ENCODE assay signal across 1 cellular context in genomic region chr17:75516255-75516618, GRCh38.
TF ChIP-seq lines count a peak whose summit lies in the region.

Gene TSEN54 (plus strand): TSS chr17:75516528. CDS start chr17:75516561, 33 bp downstream.

TF ChIP-seq in GM12878, 131 proteins besides CTCF, POLR2A, EP300 and RAD21 (continued from another document):
- TF ChIP-seq ZNF687 (IDR thresholded peaks at IDR 0.05) = no peak
- TF ChIP-seq TCF7 (IDR thresholded peaks at IDR 0.05; ENCODE audit: borderline replicate concordance) = no peak
- TF ChIP-seq FOS (IDR thresholded peaks at IDR 0.05; ENCODE audit: borderline replicate concordance, extremely low read depth, insufficient read length) = no peak
- no peak for TF ChIP-seq SUPT20H (IDR thresholded peaks at IDR 0.05; ENCODE audit: borderline replicate concordance, control insufficient read depth, low read depth, low read length)
- TF ChIP-seq REST (IDR thresholded peaks at IDR 0.05; ENCODE audit: low read depth, low read length) = no peak; the same call in 1 of the 2 replicates
- TF ChIP-seq CHD2 (IDR thresholded peaks at IDR 0.05; ENCODE audit: borderline replicate concordance, low read depth, low read length) = peak; percentile 12; the same call in 1 of the 2 replicates
- peak; percentile 86 for TF ChIP-seq E4F1 (IDR thresholded peaks at IDR 0.05; ENCODE audit: borderline replicate concordance, partially characterized antibody)
- no peak for TF ChIP-seq ZNF592 (IDR thresholded peaks at IDR 0.05)
- TF ChIP-seq JUND (IDR thresholded peaks at IDR 0.05; ENCODE audit: low read depth, low read length) = peak; percentile 41; the same call in 1 of the 2 replicates
- no peak for TF ChIP-seq ZNF24 (IDR thresholded peaks at IDR 0.05)
- TF ChIP-seq POU2F2 (IDR thresholded peaks at IDR 0.05; ENCODE audit: borderline replicate concordance, low read depth, low read length) = no peak
- no peak for TF ChIP-seq CHD1 (IDR thresholded peaks at IDR 0.05; ENCODE audit: low read depth, low read length)
- no peak for TF ChIP-seq TBL1XR1 (IDR thresholded peaks at IDR 0.05; ENCODE audit: low read depth, low read length)
- no peak for TF ChIP-seq HDAC6 (IDR thresholded peaks at IDR 0.05; ENCODE audit: unreplicated experiment)
- peak in 1 of 2 experiments; percentile 87; a peak in 2 of 3 replicates for TF ChIP-seq EGR1 (IDR thresholded peaks at IDR 0.05; ENCODE audit: borderline replicate concordance in 1 of 2, low read depth in 2 of 2, low read length in 2 of 2)
- TF ChIP-seq MLLT1 (IDR thresholded peaks at IDR 0.05) = peak; percentile 66; the same call in 1 of the 2 replicates
- TF ChIP-seq NRF1 (conservative IDR thresholded peaks at IDR 0.05; ENCODE audit: low read depth, low read length) = peak; percentile 13; the same call in 1 of the 2 replicates
- peak; percentile 30; the same call in 1 of the 2 replicates for TF ChIP-seq MAX (IDR thresholded peaks at IDR 0.05; ENCODE audit: low read depth, low read length)
- TF ChIP-seq SIN3A (IDR thresholded peaks at IDR 0.05; ENCODE audit: low read depth, low read length) = no peak
- no peak; the same call in 1 of the 2 replicates for TF ChIP-seq ZNF217 (IDR thresholded peaks at IDR 0.05)
- no peak; the same call in 1 of the 2 replicates for TF ChIP-seq RB1 (IDR thresholded peaks at IDR 0.05; ENCODE audit: borderline replicate concordance)
- no peak for TF ChIP-seq HDAC2 (IDR thresholded peaks at IDR 0.05)
- no peak for TF ChIP-seq SUZ12 (IDR thresholded peaks at IDR 0.05; ENCODE audit: unreplicated experiment)
- no peak for TF ChIP-seq BCL11A (IDR thresholded peaks at IDR 0.05; ENCODE audit: low read depth, low read length)
- TF ChIP-seq FOXM1 (IDR thresholded peaks at IDR 0.05; ENCODE audit: low read depth, low read length) = no peak
- no peak for TF ChIP-seq CUX1 (IDR thresholded peaks at IDR 0.05; ENCODE audit: insufficient replicate concordance, low read depth, low read length)
- TF ChIP-seq ELK1 (IDR thresholded peaks at IDR 0.05; ENCODE audit: low read depth, low read length) = peak; percentile 68; the same call in 1 of the 2 replicates
- no peak for TF ChIP-seq MEF2A (IDR thresholded peaks at IDR 0.05; ENCODE audit: insufficient read depth, low read depth, low read length)
- TF ChIP-seq ASH2L (IDR thresholded peaks at IDR 0.05; ENCODE audit: borderline replicate concordance, low read depth) = no peak
- no peak for TF ChIP-seq CEBPB (IDR thresholded peaks at IDR 0.05; ENCODE audit: borderline replicate concordance in 1 of 2, low read depth in 2 of 2, low read length in 2 of 2)
- TF ChIP-seq CREB1 (IDR thresholded peaks at IDR 0.05; ENCODE audit: low read depth) = no peak; the same call in 1 of the 2 replicates
- no peak for TF ChIP-seq HDGF (IDR thresholded peaks at IDR 0.05)
